ENCODE assay signal across 8 cellular contexts in the genomic region with DNA sequence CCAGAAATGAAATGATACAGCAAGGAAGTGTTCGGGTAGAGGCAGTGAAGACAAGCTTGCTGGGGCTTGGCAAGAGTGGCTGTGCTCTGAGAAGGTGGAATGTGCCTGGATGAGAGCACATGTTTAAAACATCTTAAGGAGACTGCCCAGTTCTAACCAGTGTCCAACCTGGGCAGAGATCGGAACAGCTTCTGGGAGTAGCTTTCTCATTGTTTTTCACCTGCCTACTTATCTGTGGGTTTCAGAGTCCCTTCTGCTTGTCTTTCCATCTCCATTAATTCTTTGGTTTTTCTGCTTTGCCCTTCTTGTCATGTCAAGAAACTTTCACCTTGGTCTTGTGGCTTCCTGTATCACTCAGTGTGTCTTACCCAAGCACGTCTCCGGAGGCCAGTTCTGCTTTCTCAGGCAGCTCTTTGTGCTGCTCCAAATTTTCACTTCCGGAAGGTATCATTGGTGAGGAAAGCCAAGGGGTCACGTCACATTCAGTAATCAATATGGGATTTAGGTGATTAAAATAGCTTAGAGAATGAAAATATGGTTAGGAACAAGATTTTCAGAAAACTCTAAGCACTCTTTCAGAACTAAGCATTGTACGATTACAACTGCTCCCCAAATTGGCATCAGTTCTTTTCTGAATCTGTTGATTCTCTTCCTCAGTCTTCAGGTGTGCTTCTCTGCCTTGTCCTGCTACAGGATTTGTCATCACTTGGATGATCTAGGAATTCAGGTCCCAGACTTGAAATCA. TPM values are rescaled to one million over a fixed set of nuclear protein-coding genes. Genes with fewer than 3 reads are reported as not detected.
A peak's percentile ranks its signal among the peaks of the same experiment; 100 is the strongest.
DNase-seq lines count a peak whose midpoint lies in the region; ATAC-seq and TF ChIP-seq lines count a peak whose summit lies in the region.

No MANE protein-coding gene starts in this region.

- H3K27ac Mint-ChIP-seq in activated T-helper 17 cell treated with anti-CD3 and anti-CD28 coated beads, Interleukin-2, amount 50 U/mL, for 72 hours: peak overlapping the region; percentile 45

- in situ Hi-C loops in G401 (cut with HindIII; ENCODE audit: low sequenced_read_pairs): no loop called here

- H3K9me3 Mint-ChIP-seq in activated T-helper 17 cell treated with anti-CD3 and anti-CD28 coated beads, Interleukin-2, amount 50 U/mL, for 72 hours: no peaks in the 10 kb centered on the region

- ATAC-seq in GM19463 (IDR thresholded peaks at IDR 0.05; ENCODE audit: unreplicated experiment) (peak; percentile 95), HG03439 (IDR thresholded peaks at IDR 0.05; ENCODE audit: unreplicated experiment) (peak; percentile 94)
- peak; percentile 91 for ATAC-seq in activated T-helper 17 cell treated with anti-CD3 and anti-CD28 coated beads, Interleukin-2, amount 50 U/mL, for 72 hours (replicated peaks)

- peak; percentile 45 for DNase-seq in GM10248 (ENCODE audit: extremely low spot score)
- no peak for DNase-seq in stimulated activated naive CD4-positive, alpha-beta T cell treated with Interleukin-2 at 50 U/mL for 16 hours (lab: John Stamatoyannopoulos, UW)
- DNase-seq in NCI-H146 treated with DMSO at 0.1 percent for 48 hours (lab: John Stamatoyannopoulos, UW; ENCODE audit: unreplicated experiment): no peak
- no peak for DNase-seq in dedifferentiated amniotic fluid mesenchymal stem cell (ENCODE audit: extremely low spot score)
- DNase-seq in G401 (ENCODE audit: low spot score): no peak

- no peaks in the 10 kb centered on the region for H3K36me3 Mint-ChIP-seq in activated T-helper 17 cell treated with anti-CD3 and anti-CD28 coated beads, Interleukin-2, amount 50 U/mL, for 72 hours (ENCODE audit: low read depth)

- peaks cover 19% of the 10 kb centered on the region for H3K27me3 Mint-ChIP-seq in activated T-helper 17 cell treated with anti-CD3 and anti-CD28 coated beads, Interleukin-2, amount 50 U/mL, for 72 hours

- no peak for TF ChIP-seq CTCF in GM10248 (IDR thresholded peaks at IDR 0.05; ENCODE audit: control extremely low read depth, extremely low read depth, low read depth, missing control alignments)

- H3K4me3 Mint-ChIP-seq in activated T-helper 17 cell treated with anti-CD3 and anti-CD28 coated beads, Interleukin-2, amount 50 U/mL, for 72 hours: peak overlapping the region; percentile 51

- CTCF ChIA-PET in GM10248 (lab: Yijun Ruan, JAX): interaction anchor here (0.9 to 10.9 kb wide), 8 partner anchors 10 to 362 kb away, joined by 3 to 107 read pairs (median 6); no protein-coding TSS in a partner anchor

- peaks cover 13% of the 10 kb centered on the region for H3K4me1 Mint-ChIP-seq in activated T-helper 17 cell treated with anti-CD3 and anti-CD28 coated beads, Interleukin-2, amount 50 U/mL, for 72 hours

- POLR2A ChIA-PET in GM10248 (lab: Yijun Ruan, JAX): interaction anchor here (0.6 to 1.1 kb wide), 3 partner anchors 15 to 267 kb away, joined by 3 to 7 read pairs (median 4); no protein-coding TSS in a partner anchor

RNA-seq across cellular contexts. Expression of a gene that starts 5.5 kb away (rescaled TPM):
- not detected for total RNA-seq in activated T-helper 17 cell treated with anti-CD3 and anti-CD28 coated beads, Interleukin-2, amount 50 U/mL, for 72 hours
- not detected in 2 replicates for total RNA-seq in G401 (2014; rRNA removed; shearing (Covaris generic))
